ENCODE assay signal across 24 cellular contexts in genomic region chr5:149572170-149572569, GRCh38. TPM values are rescaled to one million over a fixed set of nuclear protein-coding genes. Genes with fewer than 3 reads are reported as not detected.
DNase-seq lines count a peak whose midpoint lies in the region; ATAC-seq, FAIRE-seq and TF ChIP-seq lines count a peak whose summit lies in the region.
"Had no signal": no experiment of that assay in that cellular context is flagged by ENCODE, and none has a peak within 500 bp of the region (broad histone marks: within the 10 kb centered on the region; RNA-seq: fewer than 3 reads in every experiment).

No MANE protein-coding gene starts in this region.

- no peak for TF ChIP-seq EP300 in A549 (IDR thresholded peaks at IDR 0.05)

- H3K36me3 ChIP-seq in Karpas-422 (ENCODE audit: insufficient read depth, low read length) (no peaks in the 10 kb centered on the region), mucosa of descending colon (ENCODE audit: low read depth) (no peaks in the 10 kb centered on the region)
- H3K36me3 ChIP-seq: BE2C; BLaER1 treated with 17β-estradiol and CSF1 and Interleukin-3, amounts not matched to agents 10 nM and 100 nM had no signal

- no peak for TF ChIP-seq RAD21 in A549 (conservative IDR thresholded peaks at IDR 0.05 in 1 of 2, IDR thresholded peaks at IDR 0.05 in 1 of 2)

- H3K4me1 ChIP-seq in A549, result no peaks in the 10 kb centered on the region
- H3K4me1 ChIP-seq in Karpas-422 (ENCODE audit: low read length), result peaks cover 30% of the 10 kb centered on the region
- H3K4me1 ChIP-seq in mucosa of descending colon (ENCODE audit: low read depth), result peaks cover 27% of the 10 kb centered on the region
- H3K4me1 ChIP-seq: BE2C; BLaER1 treated with 17β-estradiol and CSF1 and Interleukin-3, amounts not matched to agents 10 nM and 100 nM had no signal

- POLR2A ChIA-PET in A549 (lab: Yijun Ruan, JAX), result no interaction called here

- peak overlapping the region; percentile 56 for H3K9ac ChIP-seq in Karpas-422 (ENCODE audit: low read length)
- H3K9ac ChIP-seq: BLaER1 treated with 17β-estradiol and CSF1 and Interleukin-3, amounts not matched to agents 10 nM and 100 nM had no signal

- TF ChIP-seq POLR2A in A549 (IDR thresholded peaks at IDR 0.05; ENCODE audit: low read length), result no peak

- no peaks in the 10 kb centered on the region for H3K79me2 ChIP-seq in Karpas-422 (ENCODE audit: low read length)

- H4K20me1 ChIP-seq in Karpas-422 (ENCODE audit: insufficient read depth, low read depth, low read length), result no peaks in the 10 kb centered on the region
- H4K20me1 ChIP-seq: BLaER1 treated with 17β-estradiol and CSF1 and Interleukin-3, amounts not matched to agents 10 nM and 100 nM had no signal

- no peaks in the 10 kb centered on the region for H3K9me2 ChIP-seq in Karpas-422 (replicated peaks; ENCODE audit: insufficient read depth, low read length)

- ATAC-seq in A549 (no peak), mucosa of descending colon (peak; percentile 69), HG02642 (IDR thresholded peaks at IDR 0.05; ENCODE audit: poor library complexity, unreplicated experiment) (no peak)
- no peak for ATAC-seq in stimulated activated naive CD8-positive, alpha-beta T cell treated with anti-CD3 and anti-CD28 coated beads, Interleukin-15, Interleukin-2, amounts not matched to agents 100 U/mL and 50 U/mL, for 24 hours
- ATAC-seq: GM12878, GM23338, HCT116 had no signal

- CTCF ChIA-PET in A549 (lab: Yijun Ruan, JAX), result interaction anchor here (0.7 to 0.9 kb wide), 2 partner anchors 137 to 196 kb away, joined by 3 read pairs; no protein-coding TSS in a partner anchor

- peak; percentile 18 for FAIRE-seq in A549 (lab: Jason Lieb, UNC)
- FAIRE-seq: A204.1, D721Med, GM12878, GM18507 had no signal

- H3K27ac ChIP-seq in A549, result no peak overlapping the region
- H3K27ac ChIP-seq in Karpas-422 (ENCODE audit: low read length), result peak overlapping the region; percentile 83
- H3K27ac ChIP-seq: BLaER1 treated with 17β-estradiol and CSF1 and Interleukin-3, amounts not matched to agents 10 nM and 100 nM had no signal

- H3K4me2 ChIP-seq in A549 (no peak overlapping the region), Karpas-422 (ENCODE audit: low read depth, low read length, poor library complexity, severe bottlenecking) (peak overlapping the region; percentile 53)
- H3K4me2 ChIP-seq: BLaER1 treated with 17β-estradiol and CSF1 and Interleukin-3, amounts not matched to agents 10 nM and 100 nM; GM23338 had no signal

- DNase-seq in A549 (ENCODE audit: low read depth in 1 of 2, low spot score in 1 of 2) (no peak), Karpas-422 (no peak), mucosa of descending colon (no peak), HUDEP-2 (lab: John Stamatoyannopoulos, UW; ENCODE audit: unreplicated experiment in 76 of 76) (no peak)
- DNase-seq in stimulated activated naive CD8-positive, alpha-beta T cell treated with anti-CD3 and anti-CD28 coated beads, Interleukin-15, Interleukin-2, amounts not matched to agents 100 U/mL and 50 U/mL, for 24 hours, result no peak
- DNase-seq: ACHN; AML-193; BE2C; CD4-positive, alpha-beta T cell; CD8-positive, alpha-beta memory T cell; DMS 273 treated with DMSO at 0.1 percent for 48 hours; DMS79; EL; GDM1; H9 had no signal

- H3K9me3 ChIP-seq in A549, result no peaks in the 10 kb centered on the region
- no peaks in the 10 kb centered on the region for H3K9me3 ChIP-seq in Karpas-422 (ENCODE audit: low read length)
- no peaks in the 10 kb centered on the region for H3K9me3 ChIP-seq in mucosa of descending colon
- H3K9me3 ChIP-seq: BE2C; BLaER1 treated with 17β-estradiol and CSF1 and Interleukin-3, amounts not matched to agents 10 nM and 100 nM had no signal

- H3K4me3 ChIP-seq in A549 (no peak overlapping the region), Karpas-422 (ENCODE audit: low read length) (peak overlapping the region; percentile 27; the same call in 1 of the 2 replicates), mucosa of descending colon (no peak overlapping the region)
- H3K4me3 ChIP-seq: BLaER1 treated with 17β-estradiol and CSF1 and Interleukin-3, amounts not matched to agents 10 nM and 100 nM; GM12878; GM23338 had no signal

- TF ChIP-seq CTCF in A549 (IDR thresholded peaks at IDR 0.05) (no peak), mucosa of descending colon (IDR thresholded peaks at IDR 0.05) (no peak)

- no peaks in the 10 kb centered on the region for H3K27me3 ChIP-seq in Karpas-422 (ENCODE audit: low read length)
- H3K27me3 ChIP-seq: BE2C; BLaER1 treated with 17β-estradiol and CSF1 and Interleukin-3, amounts not matched to agents 10 nM and 100 nM had no signal

- H2AFZ ChIP-seq in Karpas-422 (ENCODE audit: low read length), result no peak overlapping the region
- H2AFZ ChIP-seq: GM23338 had no signal

- intact Hi-C loops in mucosa of descending colon (cut with DNase I, micrococcal nuclease), result no loop called here

TF ChIP-seq in A549, 52 proteins besides CTCF, POLR2A, EP300 and RAD21:
- TF ChIP-seq FOSL2 (IDR thresholded peaks at IDR 0.05), result no peak
- no peak for TF ChIP-seq FOSL2 (CRISPR knock-in tag; IDR thresholded peaks at IDR 0.05)
- no peak for TF ChIP-seq RNF2 (IDR thresholded peaks at IDR 0.05; ENCODE audit: borderline replicate concordance, low read depth)
- TF ChIP-seq, protein P1, sequence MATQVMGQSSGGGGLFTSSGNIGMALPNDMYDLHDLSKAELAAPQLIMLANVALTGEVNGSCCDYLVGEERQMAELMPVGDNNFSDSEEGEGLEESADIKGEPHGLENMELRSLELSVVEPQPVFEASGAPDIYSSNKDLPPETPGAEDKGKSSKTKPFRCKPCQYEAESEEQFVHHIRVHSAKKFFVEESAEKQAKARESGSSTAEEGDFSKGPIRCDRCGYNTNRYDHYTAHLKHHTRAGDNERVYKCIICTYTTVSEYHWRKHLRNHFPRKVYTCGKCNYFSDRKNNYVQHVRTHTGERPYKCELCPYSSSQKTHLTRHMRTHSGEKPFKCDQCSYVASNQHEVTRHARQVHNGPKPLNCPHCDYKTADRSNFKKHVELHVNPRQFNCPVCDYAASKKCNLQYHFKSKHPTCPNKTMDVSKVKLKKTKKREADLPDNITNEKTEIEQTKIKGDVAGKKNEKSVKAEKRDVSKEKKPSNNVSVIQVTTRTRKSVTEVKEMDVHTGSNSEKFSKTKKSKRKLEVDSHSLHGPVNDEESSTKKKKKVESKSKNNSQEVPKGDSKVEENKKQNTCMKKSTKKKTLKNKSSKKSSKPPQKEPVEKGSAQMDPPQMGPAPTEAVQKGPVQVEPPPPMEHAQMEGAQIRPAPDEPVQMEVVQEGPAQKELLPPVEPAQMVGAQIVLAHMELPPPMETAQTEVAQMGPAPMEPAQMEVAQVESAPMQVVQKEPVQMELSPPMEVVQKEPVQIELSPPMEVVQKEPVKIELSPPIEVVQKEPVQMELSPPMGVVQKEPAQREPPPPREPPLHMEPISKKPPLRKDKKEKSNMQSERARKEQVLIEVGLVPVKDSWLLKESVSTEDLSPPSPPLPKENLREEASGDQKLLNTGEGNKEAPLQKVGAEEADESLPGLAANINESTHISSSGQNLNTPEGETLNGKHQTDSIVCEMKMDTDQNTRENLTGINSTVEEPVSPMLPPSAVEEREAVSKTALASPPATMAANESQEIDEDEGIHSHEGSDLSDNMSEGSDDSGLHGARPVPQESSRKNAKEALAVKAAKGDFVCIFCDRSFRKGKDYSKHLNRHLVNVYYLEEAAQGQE (IDR thresholded peaks at IDR 0.05), result no peak
- TF ChIP-seq, protein P2, sequence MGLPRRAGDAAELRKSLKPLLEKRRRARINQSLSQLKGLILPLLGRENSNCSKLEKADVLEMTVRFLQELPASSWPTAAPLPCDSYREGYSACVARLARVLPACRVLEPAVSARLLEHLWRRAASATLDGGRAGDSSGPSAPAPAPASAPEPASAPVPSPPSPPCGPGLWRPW (IDR thresholded peaks at IDR 0.05), result no peak
- TF ChIP-seq ZFP36 (IDR thresholded peaks at IDR 0.05; ENCODE audit: borderline replicate concordance, partially characterized antibody), result no peak
- no peak for TF ChIP-seq EHF (CRISPR knock-in tag; IDR thresholded peaks at IDR 0.05)

RNA-seq across cellular contexts. Expression of gene ARHGEF37, which starts 9.1 kb away (rescaled TPM):
- 1.5 and 1.7 TPM in 2 replicates for polyA plus RNA-seq in A549 (2011; rRNA removed)
- polyA plus RNA-seq in A549 (2012; cell fraction: cytosol; rRNA removed), result 0.40 and 0.49 TPM in 2 replicates
- 1.1 and 1.2 TPM in 2 replicates for polyA plus RNA-seq in A549 (2012; cell fraction: nucleus; rRNA removed)
- 0.98 to 1.2 TPM (median 1.2 TPM) in 3 replicates for polyA plus RNA-seq in A549 (2017; fragmentation: RNase III; extraction: RNeasy Plus Mini Kit Qiagen cat#74134 plus additional on column Dnase treatment)
- 2.7 and 3.3 TPM in 2 replicates for polyA minus RNA-seq in A549 (2011; rRNA and poly(A)+ RNA removed)
- total RNA-seq in Karpas-422 (2014; rRNA removed; shearing (Covaris generic); ENCODE audit: low replicate concordance), result 17.0 and 30.0 TPM in 2 replicates
- total RNA-seq in mucosa of descending colon, result 10 to 100 TPM; 13.4 to 35.0 (median 24.6) TPM
- polyA plus RNA-seq: CD14-positive monocyte; CD8-positive, alpha-beta memory T cell had no signal

RNA-seq across cellular contexts. Expression of gene CSNK1A1, which starts 20.9 kb away (rescaled TPM):
- polyA plus RNA-seq in A549 (2011; rRNA removed) (180 and 218 TPM in 2 replicates), A549 (2017; fragmentation: RNase III; extraction: RNeasy Plus Mini Kit Qiagen cat#74134 plus additional on column Dnase treatment) (122 to 133 TPM (median 123 TPM) in 3 replicates)
- 48.2 and 67.7 TPM in 2 replicates for polyA plus RNA-seq in A549 (2012; cell fraction: cytosol; rRNA removed)
- polyA plus RNA-seq in A549 (2012; cell fraction: nucleus; rRNA removed), result 58.1 and 58.3 TPM in 2 replicates
- polyA minus RNA-seq in A549 (2011; rRNA and poly(A)+ RNA removed), result 229 and 233 TPM in 2 replicates
- total RNA-seq in Karpas-422 (2014; rRNA removed; shearing (Covaris generic); ENCODE audit: low replicate concordance), result 193 and 274 TPM in 2 replicates
- total RNA-seq in mucosa of descending colon, result 100 to 1,000 TPM; 200 to 233 (median 224) TPM
